21 cellular contexts compared by ENCODE assay signal in the genomic region with DNA sequence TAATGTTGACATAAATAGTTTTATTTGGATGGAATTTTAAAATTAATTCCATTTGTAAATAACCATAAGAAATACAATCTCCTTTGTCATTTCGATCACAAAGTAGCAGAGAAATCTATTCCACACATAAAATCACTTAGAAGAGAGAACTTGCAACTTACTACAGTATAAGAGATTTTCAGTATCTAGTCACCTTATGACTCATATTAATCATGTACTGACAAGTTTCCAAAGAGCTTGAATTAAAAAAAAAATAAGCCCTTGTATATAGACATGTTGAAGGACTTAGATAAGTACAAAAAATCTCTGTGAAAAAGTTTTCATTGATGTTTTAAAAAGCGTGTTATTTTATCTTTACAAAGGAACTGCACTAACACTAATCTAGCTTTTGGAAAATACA.
DNase-seq lines count a peak whose midpoint lies in the region; ATAC-seq, FAIRE-seq and TF ChIP-seq lines count a peak whose summit lies in the region.
"Had no signal": no experiment of that assay in that cellular context is flagged by ENCODE, and none has a peak within 500 bp of the region (broad histone marks: within the 10 kb centered on the region; RNA-seq: fewer than 3 reads in every experiment).

No MANE protein-coding gene starts in this region.

- ATAC-seq in Right ventricle myocardium inferior (no peak), GM19351 (IDR thresholded peaks at IDR 0.05; ENCODE audit: unreplicated experiment) (no peak)
- ATAC-seq: CD8-positive, alpha-beta T cell; Panc1 had no signal

- peak overlapping the region; percentile 76 for H3K27ac ChIP-seq in left ventricle myocardium inferior (replicated peaks)
- H3K27ac ChIP-seq: prostate gland had no signal

- H3K4me3 ChIP-seq in left ventricle myocardium inferior: peak overlapping the region; percentile 15
- no peak overlapping the region for H3K4me3 ChIP-seq in astrocyte of the spinal cord (ENCODE audit: low read depth, low read length)
- H3K4me3 ChIP-seq: prostate gland, tibial nerve had no signal

- no peak for DNase-seq in left ventricle myocardium inferior
- DNase-seq in Right ventricle myocardium inferior (ENCODE audit: missing footprints): no peak
- DNase-seq in astrocyte of the spinal cord (ENCODE audit: low read depth, low spot score): peak; percentile 34
- peak; percentile 1 for DNase-seq in glomerular visceral epithelial cell (ENCODE audit: extremely low spot score)
- no peak for DNase-seq in urothelium cell line (ENCODE audit: low spot score)
- no peak for DNase-seq in stimulated activated CD4-positive, alpha-beta T cell treated with anti-CD3 and anti-CD28 coated beads, Interleukin-12 subunit alpha, Interleukin-12 subunit beta, amount 100 ng/mL, for 4 hours
- DNase-seq in hepatic stellate cell (ENCODE audit: low spot score): no peak
- DNase-seq: activated CD4-positive, alpha-beta T cell treated with anti-CD3 and anti-CD28 coated beads, Interleukin-2, amount 50 U/mL, for 1 hour; activated naive CD4-positive, alpha-beta T cell treated with anti-CD3 and anti-CD28 coated beads for 36 hours; CD8-positive, alpha-beta T cell; DMS53; head of caudate nucleus; HFFc6; mesendoderm; NCI-H1436; stimulated activated naive CD4-positive, alpha-beta T cell had no signal

- H3K9me3 ChIP-seq in left ventricle myocardium inferior (replicated peaks): peaks cover 18% of the 10 kb centered on the region
- H3K9me3 ChIP-seq: prostate gland had no signal

- no peaks in the 10 kb centered on the region for H3K36me3 ChIP-seq in left ventricle myocardium inferior
- H3K36me3 ChIP-seq: prostate gland, tibial nerve had no signal

- TF ChIP-seq CTCF in left ventricle myocardium inferior (IDR thresholded peaks at IDR 0.05; ENCODE audit: borderline replicate concordance) (no peak), astrocyte of the spinal cord (IDR thresholded peaks at IDR 0.05; ENCODE audit: low read depth, low read length) (no peak)

- peaks cover 17% of the 10 kb centered on the region for H3K4me1 ChIP-seq in left ventricle myocardium inferior
- H3K4me1 ChIP-seq: prostate gland had no signal

- H3K27me3 ChIP-seq in left ventricle myocardium inferior (ENCODE audit: low read depth): no peaks in the 10 kb centered on the region
- H3K27me3 ChIP-seq: tibial nerve had no signal

- no peak for FAIRE-seq in urothelium cell line (lab: Jason Lieb, UNC)
- FAIRE-seq: islet of Langerhans had no signal

- in situ Hi-C loops in astrocyte of the spinal cord (cut with HindIII; ENCODE audit: low sequenced_read_pairs): no loop called here

- intact Hi-C loops in left ventricle myocardium inferior (cut with micrococcal nuclease): no loop called here
- intact Hi-C loops in Right ventricle myocardium inferior (cut with DNase I): loop anchor here (5.0 to 10.0 kb wide), 2 partner anchors 204 to 218 kb away; no protein-coding TSS in a partner anchor

Comparison
In these comparisons a context has a peak if more than half of its experiments do, and no peak if none do; other contexts are left out.
1. DNase-seq: peak in astrocyte of the spinal cord (single experiment) and glomerular visceral epithelial cell (single experiment); none in left ventricle myocardium inferior (single experiment), Right ventricle myocardium inferior (single experiment), urothelium cell line (single experiment), stimulated activated CD4-positive, alpha-beta T cell treated with anti-CD3 and anti-CD28 coated beads, Interleukin-12 subunit alpha, Interleukin-12 subunit beta, amount 100 ng/mL, for 4 hours (single experiment) and hepatic stellate cell (single experiment).